Comparison of ENCODE assay signal across 8 cellular contexts in genomic region chrX:118117069-118117405, GRCh38. TPM values are rescaled to one million over a fixed set of nuclear protein-coding genes. Genes with fewer than 3 reads are reported as not detected.
DNase-seq lines count a peak whose midpoint lies in the region; ATAC-seq, FAIRE-seq and TF ChIP-seq lines count a peak whose summit lies in the region.

No MANE protein-coding gene starts in this region.

- H3K36me3 ChIP-seq in H1 (ENCODE audit: control insufficient read depth in 2 of 4, insufficient read depth in 4 of 4, low read length in 3 of 4), result no peaks in the 10 kb centered on the region

- H3K27ac ChIP-seq in H1 (ENCODE audit: low read depth, low read length), result no peak overlapping the region

- no peak overlapping the region for H4K91ac ChIP-seq in H1 (replicated peaks; ENCODE audit: insufficient read length, low read length)

- WGBS in H1 (ENCODE audit: extremely low coverage in 1 of 2, insufficient coverage in 1 of 2, insufficient read length in 1 of 2, insufficient replicate concordance in 2 of 2, low coverage in 1 of 2, low lambda C conversion rate in 2 of 2, missing lambda C conversion rate in 1 of 2), 2 experiments, result 10% methylated on average over 9 of the region's 12 CpGs; no CpG with 5 or more reads in 1 of the 2 experiments

- no peaks in the 10 kb centered on the region for H3K27me3 Mint-ChIP-seq in nephron (ENCODE audit: low read depth)

- peak overlapping the region; percentile 54 for H3K4me3 ChIP-seq in LNCaP clone FGC (ENCODE audit: low read depth, low read length)
- peak overlapping the region; percentile 45 to 77 (median 60) for H3K4me3 ChIP-seq in H1 (ENCODE audit: extremely low read depth in 1 of 4, insufficient read depth in 2 of 4, low read depth in 3 of 4, low read length in 4 of 4)

- H3K4me1 Mint-ChIP-seq in nephron, result peaks cover 12% of the 10 kb centered on the region

- no peak for ATAC-seq in HG03354 (IDR thresholded peaks at IDR 0.05; ENCODE audit: poor library complexity, severe bottlenecking, unreplicated experiment)
- ATAC-seq in HG03469 (IDR thresholded peaks at IDR 0.05; ENCODE audit: unreplicated experiment), result no peak

- DNase-seq in G401 (ENCODE audit: low spot score) (peak; percentile 4), LNCaP clone FGC (ENCODE audit: low read depth) (no peak), H1 (ENCODE audit: low read depth in 1 of 2, low spot score in 2 of 2) (no peak), NCI-H1694 (lab: John Stamatoyannopoulos, UW) (no peak), NCI-H2171 treated with DMSO at 0.1 percent for 48 hours (lab: John Stamatoyannopoulos, UW) (no peak)

- H3K36me3 Mint-ChIP-seq in nephron (ENCODE audit: low read depth), result peaks cover 3% of the 10 kb centered on the region

- in situ Hi-C loops in G401 (cut with HindIII; ENCODE audit: low sequenced_read_pairs), result no loop called here

- H3K18ac ChIP-seq in H1 (ENCODE audit: extremely low read depth, low read length), result no peak overlapping the region; the same call in 1 of the 2 replicates

- no peak overlapping the region for H2BK120ac ChIP-seq in H1 (replicated peaks; ENCODE audit: low read depth, low read length)

- H3K4ac ChIP-seq in H1 (replicated peaks; ENCODE audit: insufficient read length, low read depth, low read length), result no peak overlapping the region

- H4K20me1 ChIP-seq in H1 (replicated peaks in 1 of 2; ENCODE audit: control insufficient read depth in 1 of 2, insufficient read depth in 2 of 2, low read length in 2 of 2), result no peaks in the 10 kb centered on the region

- H2BK20ac ChIP-seq in H1 (ENCODE audit: low read length), result no peak overlapping the region

- H3K4me2 ChIP-seq in H1 (ENCODE audit: insufficient read depth in 1 of 2, low read depth in 2 of 2, low read length in 2 of 2), result peak overlapping the region; percentile 63 to 64

- CTCF ChIA-PET in H1 (lab: Charles Lee; ENCODE audit: partially characterized antibody), result interaction anchor here (1.3 kb wide), 1 partner anchor 66 kb away, joined by 4 read pairs; no protein-coding TSS in a partner anchor

- no peak overlapping the region for H2BK15ac ChIP-seq in H1 (ENCODE audit: low read length)

- no peaks in the 10 kb centered on the region; the same call in 1 of the 2 replicates for H3K23me2 ChIP-seq in H1 (ENCODE audit: low read depth, low read length)

- H2BK5ac ChIP-seq in H1 (ENCODE audit: low read depth, low read length), result no peak overlapping the region

- peaks cover 0 to 2% of the 10 kb centered on the region in 2 experiments; a peak in 1 of 4 replicates for H3K79me2 ChIP-seq in H1 (ENCODE audit: control insufficient read depth in 1 of 2, insufficient read depth in 2 of 2, low read length in 2 of 2)

- peak overlapping the region; percentile 87 to 95 (median 88) for H3K27ac Mint-ChIP-seq in nephron

- POLR2A ChIA-PET in H1 (lab: Charles Lee; ENCODE audit: partially characterized antibody), result no interaction called here

- no peak overlapping the region for H2AK5ac ChIP-seq in H1 (ENCODE audit: low read depth, low read length)

- H4K8ac ChIP-seq in H1 (ENCODE audit: extremely low read depth, insufficient read depth, low read length), result no peak overlapping the region

- peak in 1 of 2 experiments; percentile 25; a peak in 1 of 4 replicates for TF ChIP-seq RAD21 in H1 (IDR thresholded peaks at IDR 0.05 in 1 of 2, conservative IDR thresholded peaks at IDR 0.05 in 1 of 2; ENCODE audit: low read depth in 2 of 2, low read length in 2 of 2)

- H3K79me1 ChIP-seq in H1 (ENCODE audit: low read depth, low read length), result no peaks in the 10 kb centered on the region

- TF ChIP-seq POLR2A in H1 (IDR thresholded peaks at IDR 0.05; ENCODE audit: control extremely low read depth in 1 of 2, low read depth in 2 of 2, low read length in 2 of 2), result no peak

- no peaks in the 10 kb centered on the region for H3K9me3 ChIP-seq in H1 (ENCODE audit: insufficient read depth in 2 of 2, low read depth in 1 of 2, low read length in 1 of 2)

- no peak overlapping the region for H4K5ac ChIP-seq in H1 (ENCODE audit: insufficient read length, low read depth, low read length)

- peak overlapping the region; percentile 94; the same call in 1 of the 2 replicates for H2AFZ ChIP-seq in H1 (ENCODE audit: low read length)

- H3K14ac ChIP-seq in H1 (ENCODE audit: insufficient read length), result no peak overlapping the region

- H3K56ac ChIP-seq in H1 (replicated peaks; ENCODE audit: insufficient read length, low read depth, low read length), result no peak overlapping the region

- H3K9ac ChIP-seq in H1 (replicated peaks in 1 of 4; ENCODE audit: extremely low read depth in 1 of 4, low read depth in 3 of 4, low read length in 3 of 4), result peak overlapping the region in 2 of 4 experiments; percentile 21 to 69; a peak in 2 of 7 replicates

- no peaks in the 10 kb centered on the region for H3K4me1 ChIP-seq in H1 (replicated peaks in 1 of 4; ENCODE audit: control insufficient read depth in 3 of 4, insufficient read depth in 4 of 4, low read length in 3 of 4)

- no peak for TF ChIP-seq EP300 in H1 (IDR thresholded peaks at IDR 0.05; ENCODE audit: borderline replicate concordance in 1 of 2, low read depth in 2 of 2, low read length in 2 of 2)

- no peaks in the 10 kb centered on the region for H3K9me3 Mint-ChIP-seq in nephron

- no peak overlapping the region for H2BK12ac ChIP-seq in H1 (ENCODE audit: low read depth, low read length)

- no peaks in the 10 kb centered on the region for H3K27me3 ChIP-seq in H1 (replicated peaks in 1 of 4; ENCODE audit: control insufficient read depth in 3 of 4, extremely low read depth in 1 of 4, insufficient read depth in 3 of 4, low read length in 3 of 4)

- peak overlapping the region; percentile 74 to 88 (median 80) for H3K4me3 Mint-ChIP-seq in nephron

- H3K23ac ChIP-seq in H1 (ENCODE audit: insufficient read length), result no peak overlapping the region

- FAIRE-seq in H1 (lab: Jason Lieb, UNC), result no peak

- TF ChIP-seq CTCF in LNCaP clone FGC (IDR thresholded peaks at IDR 0.05; ENCODE audit: control insufficient read depth, extremely low read depth, insufficient read depth), result no peak
- TF ChIP-seq CTCF in H1 (IDR thresholded peaks at IDR 0.05; ENCODE audit: control extremely low read depth in 1 of 3, insufficient read depth in 1 of 3, low read depth in 1 of 3, low read length in 3 of 3), result no peak
- no peak for TF ChIP-seq CTCF in nephron (IDR thresholded peaks at IDR 0.05; ENCODE audit: unreplicated experiment in 3 of 3)

TF ChIP-seq in H1, 55 proteins besides CTCF, POLR2A, EP300 and RAD21:
- TF ChIP-seq EGR1 (IDR thresholded peaks at IDR 0.05; ENCODE audit: borderline replicate concordance, low read depth, low read length), result no peak
- TF ChIP-seq POU5F1 (IDR thresholded peaks at IDR 0.05; ENCODE audit: low read depth, low read length), result no peak

RNA-seq across cellular contexts. Expression of gene KLHL13, which starts 0.4 kb away (rescaled TPM):
- not detected in 2 replicates for total RNA-seq in G401 (2014; rRNA removed; shearing (Covaris generic))
- total RNA-seq in H1 (2021; fragmentation: NEBNext Ultra II Directional; extraction: Animal tissue kit (Norgen Biotek cat#: 25700)), result 10.0 and 12.8 TPM in 2 replicates
- polyA plus RNA-seq in H1 (2011; rRNA removed), result 3.9 and 6.4 TPM in 2 replicates
- polyA plus RNA-seq in H1 (2011; cell fraction: cytosol; rRNA removed), result 6.5 TPM
- polyA plus RNA-seq in H1 (2011; cell fraction: nucleus; rRNA removed), result 3.2 TPM
- polyA plus RNA-seq in H1 (2012, experiment 1 of 2), result 7.1 to 8.9 TPM (median 8.7 TPM) in 4 replicates
- polyA plus RNA-seq in H1 (2012, experiment 2 of 2), result 0.87 TPM
- 4.2 TPM for polyA plus RNA-seq in H1 (2013, experiment 1 of 2)
- 4.3 TPM for polyA plus RNA-seq in H1 (2013, experiment 2 of 2)
- 10.9 and 21.7 TPM in 2 replicates for polyA minus RNA-seq in H1 (2011; rRNA and poly(A)+ RNA removed)
- polyA minus RNA-seq in H1 (2011; cell fraction: cytosol; rRNA and poly(A)+ RNA removed), result 7.3 TPM
- polyA minus RNA-seq in H1 (2011; cell fraction: nucleus; rRNA and poly(A)+ RNA removed), result 4.4 TPM

Comparison
In these comparisons a context has a peak if more than half of its experiments do, and no peak if none do; other contexts are left out.
1. RNA of gene KLHL13, which starts 0.4 kb away (total RNA-seq): 10.0 to 12.8 TPM in H1; not detected in G401; every median in the first group is over 10 times any median in the second.